17 cellular contexts compared by ENCODE assay signal in genomic region chrX:151416521-151417048, GRCh38.
"Had no signal": no experiment of that assay in that cellular context is flagged by ENCODE, and none has a peak within 500 bp of the region (broad histone marks: within the 10 kb centered on the region; RNA-seq: fewer than 3 reads in every experiment).

No MANE protein-coding gene starts in this region.

- H3K36me3 ChIP-seq: sigmoid colon, tibial nerve had no signal

- H3K4me3 Mint-ChIP-seq: activated CD4-positive, alpha-beta memory T cell treated with anti-CD3 and anti-CD28 coated beads, Interleukin-2, amount 10 ng/mL, durations not matched to agents 7 days and 5 days; T-helper 1 cell treated with Interleukin-12 subunit alpha and Interleukin-12 subunit beta and Interleukin-4 antibody, amounts not matched to agents 30 μg/mL and 1 μg/mL, for 36 hours had no signal

- H3K27me3 Mint-ChIP-seq: activated CD4-positive, alpha-beta memory T cell treated with anti-CD3 and anti-CD28 coated beads, Interleukin-2, amount 10 ng/mL, durations not matched to agents 7 days and 5 days had no signal

- H3K4me1 Mint-ChIP-seq: activated CD4-positive, alpha-beta memory T cell treated with anti-CD3 and anti-CD28 coated beads, Interleukin-2, amount 10 ng/mL, durations not matched to agents 7 days and 5 days had no signal

- H3K4me1 ChIP-seq: foreskin keratinocyte, sigmoid colon, tibial nerve had no signal

- DNase-seq: activated CD4-positive, alpha-beta memory T cell treated with anti-CD3 and anti-CD28 coated beads, Interleukin-2, amount 10 ng/mL, durations not matched to agents 7 days and 5 days; activated gamma-delta T cell; activated T-cell treated with anti-CD3 and anti-CD28 coated beads, Interleukin-2, amount 50 U/mL, for 48 hours; aorta; foreskin keratinocyte; hypothalamus; kidney; midbrain; occipital lobe; posterior cingulate gyrus; sigmoid colon; stimulated activated naive CD4-positive, alpha-beta T cell had no signal

- H3K9me3 ChIP-seq: sigmoid colon, tibial nerve had no signal

- H3K9me3 Mint-ChIP-seq: activated CD4-positive, alpha-beta memory T cell treated with anti-CD3 and anti-CD28 coated beads, Interleukin-2, amount 10 ng/mL, durations not matched to agents 7 days and 5 days; T-helper 1 cell treated with Interleukin-12 subunit alpha and Interleukin-12 subunit beta and Interleukin-4 antibody, amounts not matched to agents 30 μg/mL and 1 μg/mL, for 36 hours had no signal

- ATAC-seq: foreskin keratinocyte, left lobe of liver had no signal

- H3K27ac ChIP-seq: coronary artery, foreskin keratinocyte, sigmoid colon, tibial nerve had no signal

- H3K4me3 ChIP-seq: coronary artery, lung, sigmoid colon, tibial nerve had no signal

- H3K27me3 ChIP-seq: foreskin keratinocyte, sigmoid colon, tibial nerve had no signal

- H3K27ac Mint-ChIP-seq: activated CD4-positive, alpha-beta memory T cell treated with anti-CD3 and anti-CD28 coated beads, Interleukin-2, amount 10 ng/mL, durations not matched to agents 7 days and 5 days; T-helper 1 cell treated with Interleukin-12 subunit alpha and Interleukin-12 subunit beta and Interleukin-4 antibody, amounts not matched to agents 30 μg/mL and 1 μg/mL, for 36 hours had no signal
